ENCODE assay signal across 1 cellular context in genomic region chr17:36720131-36720530, GRCh38.
TF ChIP-seq lines count a peak whose summit lies in the region.

No MANE protein-coding gene starts in this region.

TF ChIP-seq in SK-N-SH treated with all-trans-retinoic acid at 6 μM for 48 hours, 23 proteins besides CTCF, POLR2A, EP300 and RAD21 (continued from another document):
- no peak for TF ChIP-seq CREB5 (CRISPR knock-in tag; IDR thresholded peaks at IDR 0.05; ENCODE audit: low read depth)
- no peak for TF ChIP-seq ZNF8 (CRISPR knock-in tag; IDR thresholded peaks at IDR 0.05)
- no peak for TF ChIP-seq ZFP3 (CRISPR knock-in tag; IDR thresholded peaks at IDR 0.05)
- no peak for TF ChIP-seq PATZ1 (CRISPR knock-in tag; IDR thresholded peaks at IDR 0.05; ENCODE audit: borderline replicate concordance)
- no peak for TF ChIP-seq OSR1 (CRISPR knock-in tag; IDR thresholded peaks at IDR 0.05)
- no peak for TF ChIP-seq CSDC2 (CRISPR knock-in tag; IDR thresholded peaks at IDR 0.05)
